1 cellular context compared by ENCODE assay signal in genomic region chr13:41352935-41353801, GRCh38.
TF ChIP-seq lines count a peak whose summit lies in the region.

No MANE protein-coding gene starts in this region.

TF ChIP-seq in HepG2, 621 proteins besides CTCF, POLR2A, EP300 and RAD21 (continued from another document):
- TF ChIP-seq SNAPC4 (CRISPR knock-in tag; IDR thresholded peaks at IDR 0.05) = no peak
- peak; percentile 51; the same call in 1 of the 2 replicates for TF ChIP-seq ZNF362 (CRISPR knock-in tag; IDR thresholded peaks at IDR 0.05; ENCODE audit: borderline replicate concordance)
- TF ChIP-seq TBX2 (CRISPR knock-in tag; IDR thresholded peaks at IDR 0.05; ENCODE audit: borderline replicate concordance) = no peak
- no peak for TF ChIP-seq TFDP1 (CRISPR knock-in tag; IDR thresholded peaks at IDR 0.05; ENCODE audit: borderline replicate concordance)
